In genomic region chrX:29478336-29479069, GRCh38 we compare ENCODE assay signal across 8 cellular contexts.
DNase-seq lines count a peak whose midpoint lies in the region; ATAC-seq and TF ChIP-seq lines count a peak whose summit lies in the region.

No MANE protein-coding gene starts in this region.

- peak; percentile 91 for ATAC-seq in HG03045 (IDR thresholded peaks at IDR 0.05; ENCODE audit: unreplicated experiment)
- ATAC-seq in T-cell (replicated peaks in 1 of 4) = no peak

- CTCF ChIA-PET in T-cell (lab: Charles Lee) = interaction anchor here in 1 of 2 donors (0.6 to 0.7 kb wide), 2 partner anchors 12 to 97 kb away, joined by 3 to 6 read pairs; no protein-coding TSS in a partner anchor

- H3K9me3 Mint-ChIP-seq in T-cell = peaks cover 0 to 9% (median 0%) of the 10 kb centered on the region in 3 donors

- peak; percentile 66 for TF ChIP-seq CTCF in retinal pigment epithelial cell (conservative IDR thresholded peaks at IDR 0.05; ENCODE audit: low read depth, low read length)

- DNase-seq in DMS153 treated with DMSO at 0.1 percent for 48 hours (lab: John Stamatoyannopoulos, UW; ENCODE audit: unreplicated experiment) (peak; percentile 5), NCI-H748 treated with DMSO at 0.1 percent for 48 hours (lab: John Stamatoyannopoulos, UW) (peak; percentile 30), epidermal melanocyte (ENCODE audit: insufficient read length, low spot score) (peak; percentile 34), retinal pigment epithelial cell (ENCODE audit: low read depth) (no peak), mucosa of gallbladder (ENCODE audit: low spot score) (no peak), T-cell (no peak)

- H3K4me3 ChIP-seq in retinal pigment epithelial cell (ENCODE audit: low read length) = no peak overlapping the region

- POLR2A ChIA-PET in T-cell (lab: Charles Lee) = no interaction called here

- H3K4me1 Mint-ChIP-seq in T-cell = no peaks in the 10 kb centered on the region

- no peaks in the 10 kb centered on the region for H3K27me3 Mint-ChIP-seq in T-cell

- H3K36me3 Mint-ChIP-seq in T-cell = no peaks in the 10 kb centered on the region

- peak; percentile 10 for TF ChIP-seq POLR2A in GM19099 (IDR thresholded peaks at IDR 0.05; ENCODE audit: extremely low read depth, insufficient read length, low read depth)

- no peak overlapping the region for H3K27ac Mint-ChIP-seq in T-cell

- H3K4me3 Mint-ChIP-seq in T-cell = no peak overlapping the region

Comparison
In these comparisons a context has a peak if more than half of its experiments do, and no peak if none do; other contexts are left out.
1. DNase-seq: peak in DMS153 treated with DMSO at 0.1 percent for 48 hours (single experiment), NCI-H748 treated with DMSO at 0.1 percent for 48 hours (single experiment) and epidermal melanocyte (single experiment); none in retinal pigment epithelial cell (single experiment), mucosa of gallbladder (single experiment) and T-cell (0 of 34).